ENCODE assay signal across 12 cellular contexts in the genomic region with DNA sequence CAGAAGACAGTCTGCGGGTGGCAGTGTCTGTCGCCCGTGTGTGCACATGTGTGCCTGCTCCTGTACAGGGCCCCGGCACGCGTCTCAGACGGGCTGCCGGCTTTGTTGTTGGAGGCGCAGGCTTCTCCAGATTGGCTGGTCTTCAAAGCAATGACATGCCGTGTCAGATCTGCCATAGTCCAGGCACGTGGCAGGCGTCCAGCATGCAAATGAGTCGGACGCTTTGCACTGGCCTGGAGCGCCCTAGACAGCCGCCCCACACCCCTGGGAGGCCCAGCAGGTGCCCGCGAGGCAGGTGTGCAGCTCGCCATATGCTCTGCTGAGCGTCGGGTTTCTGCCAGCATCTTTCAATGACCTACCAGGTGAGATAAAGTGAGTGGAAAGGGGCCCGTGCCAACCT.
A peak's percentile ranks its signal among the peaks of the same experiment; 100 is the strongest.
DNase-seq lines count a peak whose midpoint lies in the region; ATAC-seq and TF ChIP-seq lines count a peak whose summit lies in the region.
"Had no signal": no experiment of that assay in that cellular context is flagged by ENCODE, and none has a peak within 500 bp of the region (broad histone marks: within the 10 kb centered on the region; RNA-seq: fewer than 3 reads in every experiment).

No MANE protein-coding gene starts in this region.

- no peaks in the 10 kb centered on the region for H4K20me1 ChIP-seq in GM23248 (ENCODE audit: insufficient read depth)

- H3F3A ChIP-seq in GM23248 (ENCODE audit: insufficient read depth) = no peaks in the 10 kb centered on the region

- no peak for TF ChIP-seq POLR2A in suprapubic skin (IDR thresholded peaks at IDR 0.05)

- DNase-seq in BE2C (peak; percentile 84), NCI-H146 treated with DMSO at 0.1 percent for 48 hours (lab: John Stamatoyannopoulos, UW; ENCODE audit: unreplicated experiment) (peak; percentile 83), SJCRH30 (peak in 1 of 2 experiments; percentile 27), left lobe of liver (ENCODE audit: low spot score) (peak; percentile 93), GM23248 (no peak), suprapubic skin (ENCODE audit: low spot score in 2 of 2) (no peak)
- DNase-seq: HCEC 1CT, islet precursor cell had no signal

- WGBS in GM23248 (ENCODE audit: low coverage in 1 of 2, low lambda C conversion rate in 2 of 2, missing lambda C conversion rate in 2 of 2), 2 experiments = 80 to 82% methylated on average over 22 of the region's 22 CpGs
- 54% methylated on average over 22 of the region's 22 CpGs for WGBS in suprapubic skin

- no peak overlapping the region for H2AFZ ChIP-seq in GM23248

- ATAC-seq in left lobe of liver (peak; percentile 83), HG03521 (IDR thresholded peaks at IDR 0.05; ENCODE audit: unreplicated experiment) (no peak), GM21528 (IDR thresholded peaks at IDR 0.05; ENCODE audit: low FRiP score, unreplicated experiment) (no peak)

- in situ Hi-C loops in GM23248 (cut with MboI) = no loop called here

- no peak overlapping the region for H3K4me2 ChIP-seq in GM23248 (ENCODE audit: unreplicated experiment)

- H3K27me3 ChIP-seq in BE2C (no peaks in the 10 kb centered on the region), SJCRH30 (no peaks in the 10 kb centered on the region), GM23248 (replicated peaks; ENCODE audit: insufficient read depth) (no peaks in the 10 kb centered on the region), suprapubic skin (peaks cover 3% of the 10 kb centered on the region)

- no peaks in the 10 kb centered on the region for H3K9me3 ChIP-seq in BE2C
- H3K9me3 ChIP-seq in SJCRH30 (replicated peaks) = no peaks in the 10 kb centered on the region
- H3K9me3 ChIP-seq in GM23248 (ENCODE audit: low read depth) = no peaks in the 10 kb centered on the region
- no peaks in the 10 kb centered on the region for H3K9me3 ChIP-seq in suprapubic skin
- H3K9me3 ChIP-seq: thoracic aorta had no signal

- TF ChIP-seq EP300 in suprapubic skin (IDR thresholded peaks at IDR 0.05) = no peak

- no peaks in the 10 kb centered on the region for H3K79me2 ChIP-seq in GM23248 (ENCODE audit: insufficient read depth)

- H3K4me3 ChIP-seq in BE2C (ENCODE audit: low read depth, low read length) (no peak overlapping the region), SJCRH30 (no peak overlapping the region), GM23248 (no peak overlapping the region), suprapubic skin (no peak overlapping the region)
- H3K4me3 ChIP-seq: SK-N-MC, thoracic aorta had no signal

- peak overlapping the region; percentile 99 for H3K27ac ChIP-seq in SJCRH30
- H3K27ac ChIP-seq in GM23248 = no peak overlapping the region
- H3K27ac ChIP-seq in suprapubic skin = no peak overlapping the region
- H3K27ac ChIP-seq: SK-N-MC, thoracic aorta had no signal

- TF ChIP-seq CTCF in BE2C (IDR thresholded peaks at IDR 0.05; ENCODE audit: low read depth, low read length) (no peak), suprapubic skin (IDR thresholded peaks at IDR 0.05) (no peak)

- no peak overlapping the region for H3K9ac ChIP-seq in GM23248

- H3K9me2 ChIP-seq in GM23248 (ENCODE audit: insufficient read depth) = no peaks in the 10 kb centered on the region

- no peaks in the 10 kb centered on the region for H3K36me3 ChIP-seq in BE2C
- no peaks in the 10 kb centered on the region for H3K36me3 ChIP-seq in SJCRH30
- H3K36me3 ChIP-seq in GM23248 (ENCODE audit: low read depth) = no peaks in the 10 kb centered on the region
- no peaks in the 10 kb centered on the region for H3K36me3 ChIP-seq in suprapubic skin
- H3K36me3 ChIP-seq: thoracic aorta had no signal

- H3K4me1 ChIP-seq in BE2C (peaks cover 53% of the 10 kb centered on the region), SJCRH30 (peaks cover 54% of the 10 kb centered on the region), GM23248 (ENCODE audit: insufficient read depth) (no peaks in the 10 kb centered on the region), suprapubic skin (peaks cover 30% of the 10 kb centered on the region)

Comparison
In these comparisons a context has a peak if more than half of its experiments do, and no peak if none do; other contexts are left out.
1. DNase-seq: peak in BE2C (single experiment), NCI-H146 treated with DMSO at 0.1 percent for 48 hours (single experiment) and left lobe of liver (single experiment); none in GM23248 (single experiment) and suprapubic skin (0 of 2).